20 cellular contexts compared by ENCODE assay signal in the genomic region with DNA sequence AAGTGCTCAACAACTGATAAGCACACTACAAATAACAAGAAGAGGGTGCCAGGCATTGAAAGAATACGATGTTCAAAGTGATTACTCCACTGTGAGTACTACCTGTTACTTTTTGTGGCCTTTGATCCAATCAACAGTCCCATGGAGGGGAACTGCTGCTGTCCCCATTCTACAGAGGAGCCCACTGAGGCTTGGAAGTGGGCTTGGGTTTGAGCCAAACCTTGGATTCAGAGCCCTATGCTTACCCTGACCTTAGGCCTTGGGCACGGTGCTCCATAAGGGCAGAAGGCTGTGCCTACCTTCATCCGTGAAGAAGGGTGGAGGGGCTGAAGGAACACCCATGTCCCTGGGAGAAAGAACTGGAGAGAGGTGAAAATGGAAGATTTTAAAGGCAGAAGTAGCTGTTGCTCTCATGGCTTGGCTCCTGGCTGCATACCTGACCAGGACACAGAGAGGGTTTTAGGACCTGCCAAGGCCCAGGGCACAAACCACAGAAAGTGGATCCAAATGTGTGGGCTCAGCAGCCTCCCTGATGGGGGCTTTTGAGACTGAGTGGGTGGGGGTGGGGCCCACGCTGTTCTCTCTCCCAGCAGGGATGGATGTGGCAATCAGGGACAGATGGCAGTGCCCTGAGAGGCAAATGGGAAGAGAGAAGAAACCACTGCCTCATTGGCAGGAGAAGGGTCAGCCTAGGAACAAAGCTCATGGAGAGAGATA. TPM values are rescaled to one million over a fixed set of nuclear protein-coding genes. Genes with fewer than 3 reads are reported as not detected.
A peak's percentile ranks its signal among the peaks of the same experiment; 100 is the strongest.
DNase-seq lines count a peak whose midpoint lies in the region; ATAC-seq and TF ChIP-seq lines count a peak whose summit lies in the region.
"Had no signal": no experiment of that assay in that cellular context is flagged by ENCODE, and none has a peak within 500 bp of the region (broad histone marks: within the 10 kb centered on the region; RNA-seq: fewer than 3 reads in every experiment).

No MANE protein-coding gene starts in this region.

- no peak for TF ChIP-seq POLR2A in adrenal gland (IDR thresholded peaks at IDR 0.05)

- H3K27me3 Mint-ChIP-seq in T-helper 17 cell, result peaks cover 71% of the 10 kb centered on the region
- peaks cover 58% of the 10 kb centered on the region for H3K27me3 Mint-ChIP-seq in neural progenitor cell (ENCODE audit: insufficient read depth, low read depth)
- peaks cover 30 to 36% of the 10 kb centered on the region in 2 donors for H3K27me3 Mint-ChIP-seq in natural killer cell treated with Interleukin-12 subunit alpha and Interleukin-12 subunit beta and Interleukin-15 and Interleukin-18, amount 100 ng/mL, for 72 hours

- peaks cover 48% of the 10 kb centered on the region for H3F3A ChIP-seq in neural progenitor cell (ENCODE audit: low read depth)

- in situ Hi-C loops in GM13976 (cut with MboI; ENCODE audit: low sequenced_read_pairs, unreplicated experiment), result no loop called here

- peaks cover 96% of the 10 kb centered on the region for H4K20me1 ChIP-seq in neural progenitor cell (ENCODE audit: low read depth)

- peaks cover 4% of the 10 kb centered on the region for H3K4me1 Mint-ChIP-seq in T-helper 17 cell
- H3K4me1 Mint-ChIP-seq in neural progenitor cell, result peaks cover 65% of the 10 kb centered on the region
- H3K4me1 Mint-ChIP-seq in natural killer cell treated with Interleukin-12 subunit alpha and Interleukin-12 subunit beta and Interleukin-15 and Interleukin-18, amount 100 ng/mL, for 72 hours (ENCODE audit: low read depth in 2 of 2), result peaks cover 2 to 6% of the 10 kb centered on the region in 2 donors

- no peak overlapping the region for H3K4me3 ChIP-seq in neural progenitor cell
- H3K4me3 ChIP-seq in adrenal gland, result no peak overlapping the region
- H3K4me3 ChIP-seq: A549 had no signal

- no peak overlapping the region for H3K27ac ChIP-seq in neural progenitor cell
- no peak overlapping the region for H3K27ac ChIP-seq in adrenal gland
- H3K27ac ChIP-seq: HL-60 had no signal

- no peak for TF ChIP-seq CTCF in GM13976 (IDR thresholded peaks at IDR 0.05; ENCODE audit: borderline replicate concordance, control extremely low read depth, extremely low read depth, insufficient read depth, missing control alignments)
- TF ChIP-seq CTCF in neural progenitor cell (IDR thresholded peaks at IDR 0.05), result no peak
- TF ChIP-seq CTCF in adrenal gland (IDR thresholded peaks at IDR 0.05), result no peak

- H3K9me3 ChIP-seq in T-helper 17 cell (ENCODE audit: control insufficient read depth, low read length, poor library complexity, severe bottlenecking), result no peaks in the 10 kb centered on the region
- no peaks in the 10 kb centered on the region for H3K9me3 ChIP-seq in neural progenitor cell (ENCODE audit: low read depth)
- no peaks in the 10 kb centered on the region for H3K9me3 ChIP-seq in adrenal gland (replicated peaks in 1 of 3)
- H3K9me3 ChIP-seq: A549 had no signal

- no peak overlapping the region for H2AFZ ChIP-seq in neural progenitor cell (replicated peaks)

- no peak overlapping the region for H3K9ac ChIP-seq in neural progenitor cell

- no peak overlapping the region for H3K4me2 ChIP-seq in neural progenitor cell
- H3K4me2 ChIP-seq: A549 had no signal

- DNase-seq in NCI-H82 (lab: John Stamatoyannopoulos, UW), result peak; percentile 32
- DNase-seq in NCI-H82 treated with DMSO at 0.1 percent for 48 hours (lab: John Stamatoyannopoulos, UW; ENCODE audit: unreplicated experiment), result no peak
- DNase-seq in GM13976 (ENCODE audit: low spot score), result peak; percentile 11
- DNase-seq in T-helper 17 cell, result no peak
- DNase-seq in neural progenitor cell (ENCODE audit: low spot score), result no peak
- no peak for DNase-seq in natural killer cell treated with Interleukin-12 subunit alpha and Interleukin-12 subunit beta and Interleukin-15 and Interleukin-18, amount 100 ng/mL, for 72 hours (ENCODE audit: low spot score)
- no peak for DNase-seq in adrenal gland
- DNase-seq: DMS79 treated with DMSO at 0.1 percent for 48 hours, GDM1, KBM-7, NCI-H1092, NCI-H2227 treated with DMSO at 0.1 percent for 48 hours, NCI-H748 treated with DMSO at 0.1 percent for 48 hours, SHP77 had no signal

- H3K36me3 ChIP-seq in neural progenitor cell (no peaks in the 10 kb centered on the region), adrenal gland (replicated peaks in 1 of 2) (no peaks in the 10 kb centered on the region)

- H3K36me3 Mint-ChIP-seq in T-helper 17 cell (ENCODE audit: low read depth), result peaks cover 6% of the 10 kb centered on the region
- H3K36me3 Mint-ChIP-seq in neural progenitor cell, result peaks cover 2% of the 10 kb centered on the region
- no peaks in the 10 kb centered on the region for H3K36me3 Mint-ChIP-seq in natural killer cell treated with Interleukin-12 subunit alpha and Interleukin-12 subunit beta and Interleukin-15 and Interleukin-18, amount 100 ng/mL, for 72 hours

- peak overlapping the region; percentile 32 for H3K4me3 Mint-ChIP-seq in T-helper 17 cell
- H3K4me3 Mint-ChIP-seq in neural progenitor cell, result peak overlapping the region; percentile 67
- H3K4me3 Mint-ChIP-seq in natural killer cell treated with Interleukin-12 subunit alpha and Interleukin-12 subunit beta and Interleukin-15 and Interleukin-18, amount 100 ng/mL, for 72 hours, result no peak overlapping the region

- H3K79me2 ChIP-seq in neural progenitor cell (ENCODE audit: low read depth), result no peaks in the 10 kb centered on the region

- H3K27ac Mint-ChIP-seq in T-helper 17 cell (no peak overlapping the region), neural progenitor cell (no peak overlapping the region)
- H3K27ac Mint-ChIP-seq in natural killer cell treated with Interleukin-12 subunit alpha and Interleukin-12 subunit beta and Interleukin-15 and Interleukin-18, amount 100 ng/mL, for 72 hours, result no peak overlapping the region

- 52 to 67% (median 64%) methylated on average over 3 to 4 of the region's 4 CpGs for WGBS in adrenal gland, 4 donors

- H3K4me1 ChIP-seq in neural progenitor cell (peaks cover 44% of the 10 kb centered on the region), adrenal gland (replicated peaks in 1 of 2) (peaks cover 0 to 10% of the 10 kb centered on the region in 2 donors)

- no peaks in the 10 kb centered on the region for H3K9me3 Mint-ChIP-seq in neural progenitor cell
- no peaks in the 10 kb centered on the region for H3K9me3 Mint-ChIP-seq in natural killer cell treated with Interleukin-12 subunit alpha and Interleukin-12 subunit beta and Interleukin-15 and Interleukin-18, amount 100 ng/mL, for 72 hours

- ATAC-seq in T-helper 17 cell (no peak), HG02571 (IDR thresholded peaks at IDR 0.05; ENCODE audit: unreplicated experiment) (no peak)
- ATAC-seq in natural killer cell treated with Interleukin-12 subunit alpha and Interleukin-12 subunit beta and Interleukin-15 and Interleukin-18, amount 100 ng/mL, for 72 hours, result no peak
- ATAC-seq: A549, SK-N-SH treated with all-trans-retinoic acid at 6 μM for 48 hours had no signal

- H3K27me3 ChIP-seq in neural progenitor cell (peaks cover 100% of the 10 kb centered on the region), adrenal gland (peaks cover 32% of the 10 kb centered on the region)

- intact Hi-C loops in adrenal gland (cut with DNase I), result no loop called here

RNA-seq across cellular contexts. Expression of a gene that starts 34.7 kb away (rescaled TPM):
- total RNA-seq in T-helper 17 cell, result under 1 TPM in 1 of 2 donors, not detected in 1; 0.13 TPM
- total RNA-seq in neural progenitor cell (ENCODE audit: low replicate concordance), result not detected in 2 replicates
- total RNA-seq in natural killer cell treated with Interleukin-12 subunit alpha and Interleukin-12 subunit beta and Interleukin-15 and Interleukin-18, amount 100 ng/mL, for 72 hours, result not detected
- total RNA-seq in adrenal gland, result not detected
- under 1 TPM in 1 of 3 donors, not detected in 2; 0.08 TPM for polyA plus RNA-seq in adrenal gland
- total RNA-seq: H4 had no signal
- polyA plus RNA-seq: A549 had no signal

RNA-seq across cellular contexts. Expression of a gene that starts 39.7 kb away (rescaled TPM):
- total RNA-seq in T-helper 17 cell, result under 1 TPM in 1 of 2 donors, not detected in 1; 0.16 TPM
- not detected in 2 replicates for total RNA-seq in neural progenitor cell (ENCODE audit: low replicate concordance)
- total RNA-seq in natural killer cell treated with Interleukin-12 subunit alpha and Interleukin-12 subunit beta and Interleukin-15 and Interleukin-18, amount 100 ng/mL, for 72 hours, result not detected
- total RNA-seq in adrenal gland, result not detected
- under 1 TPM in 1 of 3 donors, not detected in 2; 0.08 TPM for polyA plus RNA-seq in adrenal gland
- total RNA-seq: H4 had no signal
- polyA plus RNA-seq: A549 had no signal

RNA-seq across cellular contexts. Expression of a gene that starts 48.9 kb away (rescaled TPM):
- total RNA-seq in T-helper 17 cell (not detected), neural progenitor cell (ENCODE audit: low replicate concordance) (not detected in 2 replicates), adrenal gland (not detected)
- total RNA-seq in natural killer cell treated with Interleukin-12 subunit alpha and Interleukin-12 subunit beta and Interleukin-15 and Interleukin-18, amount 100 ng/mL, for 72 hours, result not detected
- not detected for polyA plus RNA-seq in adrenal gland
- total RNA-seq: H4 had no signal
- polyA plus RNA-seq: A549, CD14-positive monocyte had no signal

Comparison
In these comparisons a context has a peak if more than half of its experiments do, and no peak if none do; other contexts are left out.
1. DNase-seq: peak in NCI-H82 (single experiment) and GM13976 (single experiment); none in NCI-H82 treated with DMSO at 0.1 percent for 48 hours (single experiment), T-helper 17 cell (0 of 3), neural progenitor cell (single experiment), natural killer cell treated with Interleukin-12 subunit alpha and Interleukin-12 subunit beta and Interleukin-15 and Interleukin-18, amount 100 ng/mL, for 72 hours (single experiment) and adrenal gland (0 of 7).